20 cellular contexts compared by ENCODE assay signal in the genomic region with DNA sequence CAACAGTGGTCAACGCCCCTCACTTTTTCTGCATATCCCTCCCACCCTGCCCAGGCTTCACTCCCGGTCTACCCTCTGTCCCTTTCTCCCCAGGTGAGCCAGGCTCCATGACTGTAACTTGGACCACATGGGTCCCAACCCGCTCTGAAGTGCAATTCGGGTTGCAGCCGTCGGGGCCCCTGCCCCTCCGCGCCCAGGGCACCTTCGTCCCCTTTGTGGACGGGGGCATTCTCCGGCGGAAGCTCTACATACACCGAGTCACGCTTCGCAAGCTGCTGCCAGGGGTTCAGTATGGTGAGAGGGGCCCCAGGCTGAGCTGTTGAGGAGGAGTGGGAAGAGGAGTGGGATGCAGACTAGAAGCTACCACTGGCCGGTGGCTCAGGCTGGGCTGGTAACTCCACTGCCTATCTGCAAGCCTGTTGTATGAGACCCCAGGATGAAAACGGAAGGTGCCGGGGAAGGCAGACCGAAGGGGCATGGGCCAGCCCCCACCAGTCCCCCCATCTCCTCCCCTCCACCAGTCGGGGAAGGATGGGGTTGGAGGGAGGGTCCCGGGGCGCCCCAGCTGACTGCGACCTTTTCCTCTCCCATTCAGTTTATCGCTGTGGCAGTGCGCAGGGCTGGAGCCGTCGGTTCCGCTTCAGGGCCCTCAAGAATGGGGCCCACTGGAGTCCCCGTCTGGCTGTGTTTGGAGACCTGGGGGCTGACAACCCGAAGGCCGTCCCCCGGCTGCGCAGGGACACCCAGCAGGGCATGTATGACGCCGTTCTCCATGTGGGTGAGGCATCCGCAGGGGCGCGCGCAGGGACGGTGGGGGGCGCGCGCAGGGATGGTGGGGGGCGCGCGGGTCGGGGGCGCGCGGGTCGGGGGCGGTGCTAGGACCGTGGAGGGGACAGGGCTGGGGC. TPM values are rescaled to one million over a fixed set of nuclear protein-coding genes. Genes with fewer than 3 reads are reported as not detected.
"Had no signal": no experiment of that assay in that cellular context is flagged by ENCODE, and none has a peak within 500 bp of the region (broad histone marks: within the 10 kb centered on the region; RNA-seq: fewer than 3 reads in every experiment).

No MANE protein-coding gene starts in this region.

- H3K36me3 ChIP-seq: breast epithelium, lower lobe of right lung, right atrium auricular region, tibial nerve had no signal

- H3K27me3 ChIP-seq: right atrium auricular region had no signal

- H3K9me3 ChIP-seq: breast epithelium, lower lobe of right lung, right atrium auricular region, tibial nerve had no signal

- H3K4me3 Mint-ChIP-seq: activated CD4-positive, alpha-beta memory T cell treated with anti-CD3 and anti-CD28 coated beads for 36 hours; activated naive CD8-positive, alpha-beta T cell treated with anti-CD3 and anti-CD28 coated beads, Interleukin-2, amount 10 ng/mL, durations not matched to agents 7 days and 5 days; activated T-cell treated with anti-CD3 and anti-CD28 coated beads, Interleukin-2, amount 50 U/mL, for 4 hours; mesothelial cell of epicardium; neural crest cell had no signal

- H3K4me3 ChIP-seq: breast epithelium, lower lobe of right lung, right atrium auricular region, tibial nerve had no signal

- H3K4me1 ChIP-seq: breast epithelium, lower lobe of right lung, right atrium auricular region, tibial nerve had no signal

- H3K4me1 Mint-ChIP-seq: activated naive CD8-positive, alpha-beta T cell treated with anti-CD3 and anti-CD28 coated beads, Interleukin-2, amount 10 ng/mL, durations not matched to agents 7 days and 5 days; mesothelial cell of epicardium; neural crest cell had no signal

- ATAC-seq: activated T-cell treated with anti-CD3 and anti-CD28 coated beads, Interleukin-2, amount 50 U/mL, for 4 hours; esophagus mucosa had no signal

- H3K36me3 Mint-ChIP-seq: activated CD4-positive, alpha-beta memory T cell treated with anti-CD3 and anti-CD28 coated beads for 36 hours; activated naive CD8-positive, alpha-beta T cell treated with anti-CD3 and anti-CD28 coated beads, Interleukin-2, amount 10 ng/mL, durations not matched to agents 7 days and 5 days; mesothelial cell of epicardium had no signal

- H3K27ac Mint-ChIP-seq: activated CD4-positive, alpha-beta memory T cell treated with anti-CD3 and anti-CD28 coated beads for 36 hours; activated naive CD8-positive, alpha-beta T cell treated with anti-CD3 and anti-CD28 coated beads, Interleukin-2, amount 10 ng/mL, durations not matched to agents 7 days and 5 days; mesothelial cell of epicardium had no signal

- H3K27ac ChIP-seq: breast epithelium, lower lobe of right lung, right atrium auricular region, tibial nerve had no signal

- H3K9me3 Mint-ChIP-seq: activated CD4-positive, alpha-beta memory T cell treated with anti-CD3 and anti-CD28 coated beads for 36 hours; activated naive CD8-positive, alpha-beta T cell treated with anti-CD3 and anti-CD28 coated beads, Interleukin-2, amount 10 ng/mL, durations not matched to agents 7 days and 5 days; activated T-cell treated with anti-CD3 and anti-CD28 coated beads, Interleukin-2, amount 50 U/mL, for 4 hours; mesothelial cell of epicardium had no signal

- DNase-seq: activated CD4-positive, alpha-beta memory T cell treated with anti-CD3 and anti-CD28 coated beads for 36 hours; activated CD4-positive, alpha-beta T cell treated with anti-CD3 and anti-CD28 coated beads for 1 hour; activated gamma-delta T cell treated with Interleukin-2 at 50 U/mL for 16 hours; activated naive CD8-positive, alpha-beta T cell treated with anti-CD3 and anti-CD28 coated beads, Interleukin-2, amount 10 ng/mL, durations not matched to agents 7 days and 5 days; activated T-cell treated with anti-CD3 and anti-CD28 coated beads, Interleukin-2, amount 50 U/mL, for 4 hours; anterior cingulate cortex; dermis blood vessel endothelial cell; foreskin fibroblast; glutamatergic neuron; lower lobe of right lung; small intestine had no signal

RNA-seq across cellular contexts. Expression of a gene that starts 14.4 kb away (rescaled TPM):
- total RNA-seq: activated naive CD8-positive, alpha-beta T cell treated with anti-CD3 and anti-CD28 coated beads, Interleukin-2, amount 10 ng/mL, durations not matched to agents 7 days and 5 days; breast epithelium; cerebellum; dermis blood vessel endothelial cell; lower lobe of right lung; mesothelial cell of epicardium; myocyte; neural crest cell; right atrium auricular region; T-helper 2 cell treated with Interferon-gamma antibody and Interleukin-4, amounts not matched to agents 100 ng/mL and 5 ng/mL, for 36 hours had no signal
